Comparison of ENCODE assay signal across 8 cellular contexts in the genomic region with DNA sequence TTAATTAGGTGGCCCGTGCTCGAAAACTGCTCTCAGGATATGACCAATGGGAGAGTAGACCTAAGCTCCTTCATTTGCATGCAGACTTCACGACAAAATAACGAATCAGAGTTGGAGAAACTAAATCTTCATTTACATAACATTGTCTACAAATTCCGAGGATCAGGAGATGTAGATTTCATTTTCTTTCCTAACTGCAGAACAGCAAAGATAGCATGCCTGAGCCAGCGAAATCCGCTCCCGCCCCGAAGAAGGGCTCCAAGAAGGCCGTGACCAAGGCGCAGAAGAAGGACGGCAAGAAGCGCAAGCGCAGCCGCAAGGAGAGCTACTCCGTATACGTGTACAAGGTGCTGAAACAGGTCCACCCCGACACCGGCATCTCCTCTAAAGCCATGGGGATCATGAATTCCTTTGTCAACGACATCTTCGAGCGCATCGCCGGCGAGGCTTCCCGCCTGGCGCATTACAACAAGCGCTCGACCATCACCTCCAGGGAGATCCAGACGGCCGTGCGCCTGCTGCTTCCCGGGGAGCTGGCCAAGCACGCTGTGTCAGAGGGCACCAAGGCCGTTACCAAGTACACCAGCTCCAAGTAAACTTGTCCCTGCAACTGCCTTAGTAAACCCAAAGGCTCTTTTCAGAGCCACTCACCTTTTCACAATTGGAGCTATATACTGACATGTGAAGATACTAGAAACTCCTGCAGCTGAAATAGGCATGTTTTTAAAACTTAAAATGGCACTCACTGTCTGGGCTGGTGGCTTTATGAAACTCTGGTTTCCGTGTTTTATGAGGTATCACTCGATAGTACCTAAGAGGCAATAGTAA.
A peak's percentile ranks its signal among the peaks of the same experiment; 100 is the strongest.
DNase-seq lines count a peak whose midpoint lies in the region; ATAC-seq and TF ChIP-seq lines count a peak whose summit lies in the region.

No MANE protein-coding gene starts in this region.

- peaks cover 3% of the 10 kb centered on the region for H3K36me3 Mint-ChIP-seq in activated naive CD8-positive, alpha-beta T cell treated with anti-CD3 and anti-CD28 coated beads, Interleukin-2, amount 10 ng/mL, durations not matched to agents 7 days and 5 days
- H3K36me3 Mint-ChIP-seq in neural progenitor cell, result no peaks in the 10 kb centered on the region

- H3K79me2 ChIP-seq in neural progenitor cell (ENCODE audit: low read depth), result no peaks in the 10 kb centered on the region

- H3K9ac ChIP-seq in neural progenitor cell, result peak overlapping the region; percentile 14

- peak overlapping the region; percentile 72 for H3K27ac ChIP-seq in neural progenitor cell

- H3F3A ChIP-seq in neural progenitor cell (ENCODE audit: low read depth), result peaks cover 50% of the 10 kb centered on the region

- peak; percentile 90 for DNase-seq in ACHN
- peak; percentile 20 for DNase-seq in NOMO-1 treated with dmso at 0.1 percent for 144 hours (lab: John Stamatoyannopoulos, UW; ENCODE audit: unreplicated experiment)
- DNase-seq in activated naive CD8-positive, alpha-beta T cell treated with anti-CD3 and anti-CD28 coated beads, Interleukin-2, amount 10 ng/mL, durations not matched to agents 7 days and 5 days, result peak; percentile 78
- peak; percentile 65 for DNase-seq in germinal center (ENCODE audit: low spot score)
- DNase-seq in neural progenitor cell (ENCODE audit: low spot score), result peak; percentile 76
- no peak for DNase-seq in NCI-H748 (lab: John Stamatoyannopoulos, UW; ENCODE audit: unreplicated experiment)

- no peaks in the 10 kb centered on the region for H3K9me3 ChIP-seq in neural progenitor cell (ENCODE audit: low read depth)

- H3K4me1 Mint-ChIP-seq in activated naive CD8-positive, alpha-beta T cell treated with anti-CD3 and anti-CD28 coated beads, Interleukin-2, amount 10 ng/mL, durations not matched to agents 7 days and 5 days, result peaks cover 49% of the 10 kb centered on the region
- H3K4me1 Mint-ChIP-seq in neural progenitor cell, result peaks cover 43% of the 10 kb centered on the region

- peak overlapping the region; percentile 96 for H3K4me3 Mint-ChIP-seq in activated naive CD8-positive, alpha-beta T cell treated with anti-CD3 and anti-CD28 coated beads, Interleukin-2, amount 10 ng/mL, durations not matched to agents 7 days and 5 days
- peak overlapping the region; percentile 94 for H3K4me3 Mint-ChIP-seq in neural progenitor cell

- no peak for TF ChIP-seq CTCF in neural progenitor cell (IDR thresholded peaks at IDR 0.05)

- ATAC-seq in GM19397 (IDR thresholded peaks at IDR 0.05; ENCODE audit: unreplicated experiment), result peak; percentile 57
- peak; percentile 85 for ATAC-seq in activated naive CD8-positive, alpha-beta T cell treated with anti-CD3 and anti-CD28 coated beads, Interleukin-2, amount 10 ng/mL, durations not matched to agents 7 days and 5 days (ENCODE audit: low read depth)
- ATAC-seq in GM18867 (IDR thresholded peaks at IDR 0.05; ENCODE audit: unreplicated experiment), result no peak

- peak overlapping the region; percentile 84 for H3K4me2 ChIP-seq in neural progenitor cell

- H2AFZ ChIP-seq in neural progenitor cell (replicated peaks), result peak overlapping the region; percentile 3

- no peaks in the 10 kb centered on the region for H4K20me1 ChIP-seq in neural progenitor cell (ENCODE audit: low read depth)

- H3K9me3 Mint-ChIP-seq in activated naive CD8-positive, alpha-beta T cell treated with anti-CD3 and anti-CD28 coated beads, Interleukin-2, amount 10 ng/mL, durations not matched to agents 7 days and 5 days, result no peaks in the 10 kb centered on the region
- H3K9me3 Mint-ChIP-seq in neural progenitor cell, result no peaks in the 10 kb centered on the region

- no peaks in the 10 kb centered on the region for H3K27me3 ChIP-seq in neural progenitor cell

- H3K27ac Mint-ChIP-seq in activated naive CD8-positive, alpha-beta T cell treated with anti-CD3 and anti-CD28 coated beads, Interleukin-2, amount 10 ng/mL, durations not matched to agents 7 days and 5 days, result peak overlapping the region; percentile 99
- H3K27ac Mint-ChIP-seq in neural progenitor cell, result peak overlapping the region; percentile 97

- no peaks in the 10 kb centered on the region for H3K27me3 Mint-ChIP-seq in activated naive CD8-positive, alpha-beta T cell treated with anti-CD3 and anti-CD28 coated beads, Interleukin-2, amount 10 ng/mL, durations not matched to agents 7 days and 5 days
- peaks cover 4% of the 10 kb centered on the region for H3K27me3 Mint-ChIP-seq in neural progenitor cell (ENCODE audit: insufficient read depth, low read depth)

- H3K4me3 ChIP-seq in neural progenitor cell, result peak overlapping the region; percentile 63

- peaks cover 33% of the 10 kb centered on the region for H3K4me1 ChIP-seq in neural progenitor cell

- POLR2A ChIA-PET in activated naive CD8-positive, alpha-beta T cell treated with anti-CD3 and anti-CD28 coated beads, Interleukin-2, amount 10 ng/mL, durations not matched to agents 7 days and 5 days (lab: Charles Lee), result interaction anchor here (0.6 to 20.9 kb wide), 38 partner anchors 11 to 1709 kb away, joined by 3 to 1314 read pairs (median 6); partner anchors contain the start of gene HMGN4

- in situ Hi-C loops in ACHN (cut with HindIII; ENCODE audit: low pct_ligation_motif_present, low pct_unique_long_range_greater_than_20kb, low sequenced_read_pairs), result no loop called here

- no peaks in the 10 kb centered on the region for H3K36me3 ChIP-seq in neural progenitor cell
